In genomic region chr16:334861-335632, GRCh38 we compare ENCODE assay signal across 9 cellular contexts. TPM values are rescaled to one million over a fixed set of nuclear protein-coding genes. Genes with fewer than 3 reads are reported as not detected.
"Had no signal": no experiment of that assay in that cellular context is flagged by ENCODE, and none has a peak within 500 bp of the region (broad histone marks: within the 10 kb centered on the region; RNA-seq: fewer than 3 reads in every experiment).

No MANE protein-coding gene starts in this region.

RNA-seq across cellular contexts. Expression of gene PDIA2, which starts 52.1 kb away (rescaled TPM):
- total RNA-seq: activated CD8-positive, alpha-beta memory T cell treated with anti-CD3 and anti-CD28 coated beads for 36 hours; ascending aorta; breast epithelium; renal cortical epithelial cell; ureter had no signal
- polyA plus RNA-seq: naive thymus-derived CD4-positive, alpha-beta T cell had no signal

RNA-seq across cellular contexts. Expression of gene ARHGDIG, which starts 54.7 kb away (rescaled TPM):
- total RNA-seq: activated CD8-positive, alpha-beta memory T cell treated with anti-CD3 and anti-CD28 coated beads for 36 hours; ascending aorta; renal cortical epithelial cell; spleen; thoracic aorta; ureter had no signal
- polyA plus RNA-seq: liver; naive thymus-derived CD4-positive, alpha-beta T cell had no signal
